In genomic region chr4:153831236-153831635, GRCh38 we compare ENCODE assay signal across 2 cellular contexts.
TF ChIP-seq lines count a peak whose summit lies in the region.

No MANE protein-coding gene starts in this region.

TF ChIP-seq in A549, 52 proteins besides CTCF, POLR2A, EP300 and RAD21:
- no peak for TF ChIP-seq BHLHE40 (IDR thresholded peaks at IDR 0.05; ENCODE audit: low read depth, low read length)
- peak; percentile 55 for TF ChIP-seq MAFK (IDR thresholded peaks at IDR 0.05; ENCODE audit: partially characterized antibody)
- TF ChIP-seq JUN (IDR thresholded peaks at IDR 0.05) = no peak
- TF ChIP-seq NFE2L2 (conservative IDR thresholded peaks at IDR 0.05; ENCODE audit: low read length) = no peak
- no peak for TF ChIP-seq RARB (CRISPR knock-in tag; IDR thresholded peaks at IDR 0.05)
- no peak for TF ChIP-seq USF2 (IDR thresholded peaks at IDR 0.05)
- TF ChIP-seq, protein P1, sequence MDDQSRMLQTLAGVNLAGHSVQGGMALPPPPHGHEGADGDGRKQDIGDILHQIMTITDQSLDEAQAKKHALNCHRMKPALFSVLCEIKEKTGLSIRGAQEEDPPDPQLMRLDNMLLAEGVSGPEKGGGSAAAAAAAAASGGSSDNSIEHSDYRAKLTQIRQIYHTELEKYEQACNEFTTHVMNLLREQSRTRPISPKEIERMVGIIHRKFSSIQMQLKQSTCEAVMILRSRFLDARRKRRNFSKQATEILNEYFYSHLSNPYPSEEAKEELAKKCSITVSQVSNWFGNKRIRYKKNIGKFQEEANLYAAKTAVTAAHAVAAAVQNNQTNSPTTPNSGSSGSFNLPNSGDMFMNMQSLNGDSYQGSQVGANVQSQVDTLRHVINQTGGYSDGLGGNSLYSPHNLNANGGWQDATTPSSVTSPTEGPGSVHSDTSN (IDR thresholded peaks at IDR 0.05) = no peak
- no peak for TF ChIP-seq FOSB (CRISPR knock-in tag; IDR thresholded peaks at IDR 0.05)
- TF ChIP-seq EHF (CRISPR knock-in tag; IDR thresholded peaks at IDR 0.05) = no peak

TF ChIP-seq in IMR-90, 13 proteins besides CTCF, POLR2A, EP300 and RAD21:
- TF ChIP-seq MAFK (IDR thresholded peaks at IDR 0.05; ENCODE audit: low read depth, low read length) (peak; percentile 50; the same call in 1 of the 2 replicates), MAZ (IDR thresholded peaks at IDR 0.05; ENCODE audit: borderline replicate concordance, low read depth, low read length) (no peak), NFE2L2 (IDR thresholded peaks at IDR 0.05; ENCODE audit: low read depth, low read length) (no peak), RFX5 (IDR thresholded peaks at IDR 0.05; ENCODE audit: low read depth, low read length) (no peak), BHLHE40 (IDR thresholded peaks at IDR 0.05; ENCODE audit: low read depth, low read length) (no peak), SMC3 (IDR thresholded peaks at IDR 0.05; ENCODE audit: low read depth, low read length) (no peak), CHD1 (IDR thresholded peaks at IDR 0.05; ENCODE audit: low read depth, low read length) (no peak), CEBPB (IDR thresholded peaks at IDR 0.05; ENCODE audit: low read depth, low read length) (no peak), FOS (IDR thresholded peaks at IDR 0.05; ENCODE audit: low read depth, low read length) (no peak)
